ENCODE assay signal across 15 cellular contexts in the genomic region with DNA sequence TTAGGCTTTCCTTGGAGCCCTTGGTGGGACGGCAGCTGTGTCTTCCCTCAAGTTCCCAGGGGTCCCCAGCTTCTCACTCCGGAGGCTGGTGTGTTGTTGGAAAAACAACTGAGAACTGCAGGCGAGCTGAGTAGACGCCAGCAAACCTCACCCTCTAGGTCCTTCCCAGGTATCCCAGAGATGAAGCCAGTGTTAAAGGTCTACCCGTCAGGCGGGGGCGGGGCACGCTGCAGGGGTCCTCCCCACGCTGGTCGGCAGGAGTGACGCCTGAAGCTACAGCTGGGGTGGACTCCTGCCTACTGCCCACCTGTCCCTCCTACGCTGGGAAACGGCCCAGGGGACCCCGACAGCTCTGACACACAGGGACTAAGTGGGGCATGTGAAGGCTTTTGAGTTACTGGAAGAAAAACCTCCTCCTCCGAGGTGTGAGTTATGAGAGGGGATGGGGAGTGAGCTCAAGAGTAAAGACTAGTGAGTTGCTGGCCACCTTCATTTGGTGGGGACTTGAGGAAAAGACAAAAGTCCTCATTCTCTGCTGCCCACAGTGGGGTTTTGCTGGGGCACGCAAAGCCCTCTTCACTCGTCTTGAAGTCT. TPM values are rescaled to one million over a fixed set of nuclear protein-coding genes. Genes with fewer than 3 reads are reported as not detected.
DNase-seq lines count a peak whose midpoint lies in the region; ATAC-seq and TF ChIP-seq lines count a peak whose summit lies in the region.
"Had no signal": no experiment of that assay in that cellular context is flagged by ENCODE, and none has a peak within 500 bp of the region (broad histone marks: within the 10 kb centered on the region; RNA-seq: fewer than 3 reads in every experiment).

No MANE protein-coding gene starts in this region.

- ATAC-seq in RWPE2 (ENCODE audit: low read depth) (no peak), upper lobe of right lung (no peak)
- ATAC-seq in stimulated activated memory B cell treated with anti-CD40 and anti-IgM and Interleukin-4, amounts not matched to agents 10 μg/mL and 1 μg/mL and 100 μg/mL, for 72 hours = no peak

- H3K4me1 ChIP-seq in RWPE2 (ENCODE audit: insufficient read depth, poor library complexity, severe bottlenecking) (no peaks in the 10 kb centered on the region), endodermal cell (ENCODE audit: control insufficient read depth, insufficient read depth, low read length) (no peaks in the 10 kb centered on the region), neuronal stem cell (ENCODE audit: control insufficient read depth in 2 of 2, insufficient read depth in 1 of 2, low read depth in 1 of 2, low read length in 2 of 2) (no peaks in the 10 kb centered on the region), upper lobe of right lung (no peaks in the 10 kb centered on the region), mesenchymal stem cell (ENCODE audit: control insufficient read depth, insufficient read depth, low read depth, low read length) (no peaks in the 10 kb centered on the region)

- H3K9ac ChIP-seq in endodermal cell (ENCODE audit: extremely low read depth, low read length, poor library complexity, severe bottlenecking) = no peak overlapping the region
- no peak overlapping the region for H3K9ac ChIP-seq in neuronal stem cell (ENCODE audit: low read depth, low read length, poor library complexity)
- H3K9ac ChIP-seq in mesenchymal stem cell (ENCODE audit: low read length) = no peak overlapping the region
- H3K9ac ChIP-seq: GM23248 had no signal

- no peak overlapping the region for H2BK120ac ChIP-seq in neuronal stem cell (ENCODE audit: low read depth, low read length)
- H2BK120ac ChIP-seq in mesenchymal stem cell (ENCODE audit: low read depth, low read length) = no peak overlapping the region

- no peaks in the 10 kb centered on the region for H3K36me3 ChIP-seq in RWPE2 (ENCODE audit: low read depth)
- no peaks in the 10 kb centered on the region for H3K36me3 ChIP-seq in endodermal cell (ENCODE audit: control insufficient read depth, insufficient read depth, low read length)
- H3K36me3 ChIP-seq in neuronal stem cell (replicated peaks in 1 of 2; ENCODE audit: control insufficient read depth in 2 of 2, insufficient read depth in 2 of 2, low read length in 2 of 2) = no peaks in the 10 kb centered on the region
- H3K36me3 ChIP-seq in upper lobe of right lung = no peaks in the 10 kb centered on the region
- H3K36me3 ChIP-seq in mesenchymal stem cell (ENCODE audit: control insufficient read depth in 1 of 2, insufficient read depth in 2 of 2, low read depth in 1 of 2, low read length in 2 of 2) = no peaks in the 10 kb centered on the region

- H3K4me2 ChIP-seq in neuronal stem cell (ENCODE audit: insufficient read depth, low read length, poor library complexity, severe bottlenecking) (no peak overlapping the region), mesenchymal stem cell (ENCODE audit: low read length, poor library complexity, severe bottlenecking) (no peak overlapping the region)

- no peaks in the 10 kb centered on the region for H3K9me3 Mint-ChIP-seq in endodermal cell
- peaks cover 5% of the 10 kb centered on the region for H3K9me3 Mint-ChIP-seq in stimulated activated memory B cell treated with anti-CD40 and anti-IgM and Interleukin-4, amounts not matched to agents 10 μg/mL and 1 μg/mL and 100 μg/mL, for 72 hours
- H3K9me3 Mint-ChIP-seq: CD4-positive, alpha-beta T cell; H9 had no signal

- H2AK5ac ChIP-seq in neuronal stem cell (ENCODE audit: low read depth, low read length) (no peak overlapping the region), mesenchymal stem cell (ENCODE audit: low read length, severe bottlenecking) (no peak overlapping the region)

- H3K23ac ChIP-seq in neuronal stem cell (ENCODE audit: low read depth, low read length, poor library complexity) (peak overlapping the region; percentile 58), mesenchymal stem cell (ENCODE audit: low read length in 2 of 2) (no peak overlapping the region)

- no peak overlapping the region for H2BK15ac ChIP-seq in neuronal stem cell (ENCODE audit: low read length)
- no peak overlapping the region for H2BK15ac ChIP-seq in mesenchymal stem cell (ENCODE audit: low read depth, poor library complexity, severe bottlenecking)

- H3K9me3 ChIP-seq in RWPE2 (ENCODE audit: severe bottlenecking) (no peaks in the 10 kb centered on the region), endodermal cell (ENCODE audit: control insufficient read depth, low read length) (no peaks in the 10 kb centered on the region), neuronal stem cell (replicated peaks in 1 of 2; ENCODE audit: control insufficient read depth in 2 of 2, insufficient read depth in 1 of 2, low read depth in 1 of 2, low read length in 2 of 2) (peaks cover 0 to 2% of the 10 kb centered on the region in 2 donors), upper lobe of right lung (no peaks in the 10 kb centered on the region), mesenchymal stem cell (ENCODE audit: control insufficient read depth, low read length) (no peaks in the 10 kb centered on the region)
- H3K9me3 ChIP-seq: Caco-2 had no signal

- no peak overlapping the region for H3K4ac ChIP-seq in neuronal stem cell (ENCODE audit: low read length)
- no peak overlapping the region for H3K4ac ChIP-seq in mesenchymal stem cell (ENCODE audit: low read depth in 1 of 2, low read length in 2 of 2)

- WGBS in endodermal cell (ENCODE audit: insufficient coverage in 1 of 2, insufficient read length in 1 of 2), 2 experiments = 64 to 79% methylated on average over 4 to 17 of the region's 17 CpGs
- no CpG with 5 or more reads among the region's 17 CpGs for WGBS in neuronal stem cell (ENCODE audit: extremely low coverage in 2 of 2, insufficient read length in 2 of 2, insufficient replicate concordance in 1 of 2), 2 donors
- WGBS in mesenchymal stem cell = 67% methylated on average over 17 of the region's 17 CpGs

- H3K14ac ChIP-seq in neuronal stem cell (ENCODE audit: low read length) (no peak overlapping the region), mesenchymal stem cell (ENCODE audit: low read length in 2 of 2) (no peak overlapping the region)

- H3K27ac ChIP-seq in RWPE2 (ENCODE audit: poor library complexity, severe bottlenecking) (no peak overlapping the region), endodermal cell (ENCODE audit: low read depth, low read length) (no peak overlapping the region), neuronal stem cell (replicated peaks; ENCODE audit: low read length) (no peak overlapping the region), upper lobe of right lung (no peak overlapping the region), mesenchymal stem cell (ENCODE audit: low read length, poor library complexity, severe bottlenecking) (no peak overlapping the region)
- H3K27ac ChIP-seq: GM23248 had no signal

- H4K8ac ChIP-seq in neuronal stem cell (ENCODE audit: low read depth, low read length) = no peak overlapping the region
- H4K8ac ChIP-seq in mesenchymal stem cell (ENCODE audit: low read length) = no peak overlapping the region

- H4K91ac ChIP-seq in neuronal stem cell (ENCODE audit: low read depth, low read length, poor library complexity) = no peak overlapping the region
- no peak overlapping the region for H4K91ac ChIP-seq in mesenchymal stem cell (ENCODE audit: low read length)

- H3K4me3 ChIP-seq in RWPE2 (ENCODE audit: severe bottlenecking) = no peak overlapping the region
- H3K4me3 ChIP-seq in endodermal cell (ENCODE audit: low read length) = no peak overlapping the region
- H3K4me3 ChIP-seq in neuronal stem cell (ENCODE audit: low read length in 2 of 2) = no peak overlapping the region
- no peak overlapping the region for H3K4me3 ChIP-seq in upper lobe of right lung
- H3K4me3 ChIP-seq in mesenchymal stem cell (ENCODE audit: insufficient read depth in 1 of 2, low read depth in 1 of 2, low read length in 2 of 2) = no peak overlapping the region
- H3K4me3 ChIP-seq: GM23248 had no signal

- intact Hi-C loops in upper lobe of right lung (cut with DNase I) = no loop called here

- peak; percentile 64 for DNase-seq in RWPE2 (ENCODE audit: low spot score)
- DNase-seq in endodermal cell = peak; percentile 42
- no peak for DNase-seq in neuronal stem cell (ENCODE audit: low spot score)
- peak; percentile 27 for DNase-seq in upper lobe of right lung
- no peak for DNase-seq in dedifferentiated amniotic fluid mesenchymal stem cell (ENCODE audit: extremely low spot score)
- DNase-seq in mesenchymal stem cell = no peak
- DNase-seq: Caco-2, DND-41, GDM1, GM23248, H9, IMR-90 had no signal

- no peak overlapping the region for H3K27ac Mint-ChIP-seq in endodermal cell
- H3K27ac Mint-ChIP-seq in stimulated activated memory B cell treated with anti-CD40 and anti-IgM and Interleukin-4, amounts not matched to agents 10 μg/mL and 1 μg/mL and 100 μg/mL, for 72 hours = no peak overlapping the region
- H3K27ac Mint-ChIP-seq: B cell; CD4-positive, alpha-beta T cell; H9 had no signal

- no peak for TF ChIP-seq CTCF in RWPE2 (IDR thresholded peaks at IDR 0.05; ENCODE audit: poor library complexity, severe bottlenecking)
- no peak for TF ChIP-seq CTCF in endodermal cell (conservative IDR thresholded peaks at IDR 0.05)
- no peak for TF ChIP-seq CTCF in upper lobe of right lung (IDR thresholded peaks at IDR 0.05)

- H2BK5ac ChIP-seq in neuronal stem cell (ENCODE audit: low read length) = no peak overlapping the region
- no peak overlapping the region for H2BK5ac ChIP-seq in mesenchymal stem cell (ENCODE audit: low read depth, low read length, poor library complexity, severe bottlenecking)

- H3K4me1 Mint-ChIP-seq in endodermal cell = no peaks in the 10 kb centered on the region
- no peaks in the 10 kb centered on the region for H3K4me1 Mint-ChIP-seq in stimulated activated memory B cell treated with anti-CD40 and anti-IgM and Interleukin-4, amounts not matched to agents 10 μg/mL and 1 μg/mL and 100 μg/mL, for 72 hours
- H3K4me1 Mint-ChIP-seq: B cell, H9 had no signal

- H3K27me3 ChIP-seq in RWPE2 (ENCODE audit: insufficient read depth, poor library complexity, severe bottlenecking) (no peaks in the 10 kb centered on the region), endodermal cell (ENCODE audit: control insufficient read depth, insufficient read depth, low read length, poor library complexity, severe bottlenecking) (no peaks in the 10 kb centered on the region), neuronal stem cell (ENCODE audit: control insufficient read depth in 3 of 3, insufficient read depth in 3 of 3, low read depth in 1 of 3, low read length in 3 of 3) (peaks cover 0 to 4% (median 0%) of the 10 kb centered on the region in 3 experiments), upper lobe of right lung (no peaks in the 10 kb centered on the region), mesenchymal stem cell (ENCODE audit: control insufficient read depth in 1 of 2, insufficient read depth in 1 of 2, low read length in 2 of 2) (peaks cover 14 to 26% of the 10 kb centered on the region in 2 experiments)

- no peak overlapping the region for H3K4me3 Mint-ChIP-seq in endodermal cell
- H3K4me3 Mint-ChIP-seq in stimulated activated memory B cell treated with anti-CD40 and anti-IgM and Interleukin-4, amounts not matched to agents 10 μg/mL and 1 μg/mL and 100 μg/mL, for 72 hours = no peak overlapping the region
- H3K4me3 Mint-ChIP-seq: B cell; CD4-positive, alpha-beta T cell; H9 had no signal

- no peak overlapping the region for H2AFZ ChIP-seq in neuronal stem cell (ENCODE audit: low read length)
- H2AFZ ChIP-seq in mesenchymal stem cell (ENCODE audit: low read depth, low read length) = no peak overlapping the region
- H2AFZ ChIP-seq: GM23248 had no signal

- peaks cover 28% of the 10 kb centered on the region for H3K27me3 Mint-ChIP-seq in endodermal cell (ENCODE audit: insufficient read depth)
- H3K27me3 Mint-ChIP-seq in stimulated activated memory B cell treated with anti-CD40 and anti-IgM and Interleukin-4, amounts not matched to agents 10 μg/mL and 1 μg/mL and 100 μg/mL, for 72 hours = peaks cover 80% of the 10 kb centered on the region

- H3K79me1 ChIP-seq in neuronal stem cell (ENCODE audit: low read depth, low read length) (no peaks in the 10 kb centered on the region), mesenchymal stem cell (replicated peaks; ENCODE audit: low read length, poor library complexity, severe bottlenecking) (no peaks in the 10 kb centered on the region)

- peak overlapping the region; percentile 27 for H3K18ac ChIP-seq in neuronal stem cell (ENCODE audit: low read length)
- no peak overlapping the region for H3K18ac ChIP-seq in mesenchymal stem cell (ENCODE audit: low read depth in 1 of 2, low read length in 2 of 2)

- H2BK12ac ChIP-seq in neuronal stem cell (ENCODE audit: low read length) = no peak overlapping the region
- peak overlapping the region in 1 of 2 experiments; percentile 10 for H2BK12ac ChIP-seq in mesenchymal stem cell (ENCODE audit: low read length in 2 of 2)

- H3K36me3 Mint-ChIP-seq in endodermal cell (ENCODE audit: low read depth) = no peaks in the 10 kb centered on the region
- H3K36me3 Mint-ChIP-seq in stimulated activated memory B cell treated with anti-CD40 and anti-IgM and Interleukin-4, amounts not matched to agents 10 μg/mL and 1 μg/mL and 100 μg/mL, for 72 hours = no peaks in the 10 kb centered on the region

RNA-seq across cellular contexts. Expression of gene SNRPA1, which starts 32.2 kb away (rescaled TPM):
- total RNA-seq in endodermal cell (100 to 1,000 TPM; 111 to 140 TPM), upper lobe of right lung (40.7 TPM)
- 123 TPM for polyA plus RNA-seq in endodermal cell (2013, experiment 1 of 2)
- 111 TPM for polyA plus RNA-seq in endodermal cell (2013, experiment 2 of 2)
- 125 TPM for polyA plus RNA-seq in neuronal stem cell (2013, experiment 1 of 2)
- 129 TPM for polyA plus RNA-seq in neuronal stem cell (2013, experiment 2 of 2)
- polyA plus RNA-seq in mesenchymal stem cell (2013, experiment 1 of 2) = 40.4 TPM
- polyA plus RNA-seq in mesenchymal stem cell (2013, experiment 2 of 2) = 42.2 TPM

RNA-seq across cellular contexts. Expression of gene SELENOS, which starts 50.0 kb away (rescaled TPM):
- total RNA-seq in endodermal cell = 10 to 100 TPM; 56.1 to 60.5 TPM
- polyA plus RNA-seq in endodermal cell (2013, experiment 1 of 2) = 63.3 TPM
- polyA plus RNA-seq in endodermal cell (2013, experiment 2 of 2) = 61.3 TPM
- polyA plus RNA-seq in neuronal stem cell (2013, experiment 1 of 2) = 27.7 TPM
- 28.7 TPM for polyA plus RNA-seq in neuronal stem cell (2013, experiment 2 of 2)
- 78.5 TPM for total RNA-seq in upper lobe of right lung
- 89.5 TPM for polyA plus RNA-seq in mesenchymal stem cell (2013, experiment 1 of 2)
- 95.2 TPM for polyA plus RNA-seq in mesenchymal stem cell (2013, experiment 2 of 2)

Comparison
In these comparisons a context has a peak if more than half of its experiments do, and no peak if none do; other contexts are left out.
1. DNase-seq: peak in RWPE2 (single experiment), endodermal cell (single experiment) and upper lobe of right lung (single experiment); none in neuronal stem cell (single experiment), dedifferentiated amniotic fluid mesenchymal stem cell (single experiment) and mesenchymal stem cell (single experiment).